10 cellular contexts compared by ENCODE assay signal in the genomic region with DNA sequence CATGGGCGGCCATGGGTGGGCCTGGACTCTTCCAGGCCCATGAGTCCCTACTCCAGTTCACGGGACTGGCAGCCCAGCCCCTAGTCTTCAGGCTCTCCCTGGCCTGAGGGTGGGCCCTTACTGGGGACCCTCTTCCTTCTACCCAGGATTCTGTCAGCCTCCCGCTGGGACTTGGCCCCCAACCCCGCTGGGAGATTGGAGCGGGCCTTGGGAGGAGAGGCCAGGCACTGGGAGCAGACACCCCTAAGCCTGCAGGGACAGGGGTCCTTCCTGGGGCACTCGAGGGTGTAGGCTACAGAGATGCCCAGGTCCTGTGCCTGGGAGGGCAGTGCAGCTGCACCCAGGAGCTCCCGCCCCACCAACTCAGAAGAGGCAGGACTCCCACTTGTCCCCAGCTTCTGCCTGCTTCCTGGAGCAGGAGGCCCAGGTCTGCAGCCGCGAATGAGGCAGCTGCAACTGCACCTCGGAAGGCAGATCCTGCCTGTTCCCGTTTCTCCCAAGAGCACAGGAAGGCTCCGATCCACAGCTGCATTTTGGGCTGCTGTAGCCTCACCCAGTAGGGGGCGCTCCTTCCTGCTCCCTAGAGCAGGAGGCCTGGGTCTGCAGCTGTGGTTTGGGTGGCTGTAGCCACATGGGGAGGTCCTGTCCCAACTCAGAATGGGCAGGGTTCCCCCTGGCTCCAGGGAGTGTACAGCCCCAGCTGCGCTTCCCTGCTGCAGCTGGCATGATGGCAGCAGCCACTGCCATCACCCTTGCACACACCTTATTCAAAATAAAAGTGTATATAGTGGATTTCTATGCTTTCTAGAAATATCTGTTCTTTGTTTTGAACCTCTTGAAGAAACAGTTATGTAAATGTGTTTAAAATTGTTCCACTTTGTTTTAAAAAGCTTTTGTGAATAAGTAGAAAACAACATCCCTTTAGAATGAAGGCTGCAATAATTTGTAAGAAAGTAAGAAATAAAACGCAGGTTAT. TPM values are rescaled to one million over a fixed set of nuclear protein-coding genes. Genes with fewer than 3 reads are reported as not detected.
DNase-seq lines count a peak whose midpoint lies in the region; ATAC-seq, FAIRE-seq and TF ChIP-seq lines count a peak whose summit lies in the region.
"Had no signal": no experiment of that assay in that cellular context is flagged by ENCODE, and none has a peak within 500 bp of the region (broad histone marks: within the 10 kb centered on the region; RNA-seq: fewer than 3 reads in every experiment).

No MANE protein-coding gene starts in this region.

- H3K4me1 ChIP-seq in OCI-LY3 (ENCODE audit: low read length) (peaks cover 18% of the 10 kb centered on the region), kidney (ENCODE audit: control insufficient read depth in 1 of 2, insufficient read depth in 1 of 2, low read depth in 1 of 2, low read length in 2 of 2) (no peaks in the 10 kb centered on the region)

- H3K4me3 ChIP-seq in OCI-LY3 (ENCODE audit: low read length) = no peak overlapping the region
- H3K4me3 ChIP-seq in kidney (ENCODE audit: low read length in 2 of 2) = no peak overlapping the region

- H3K4me2 ChIP-seq in OCI-LY3 (ENCODE audit: low read length) = no peak overlapping the region

- H3K9me3 ChIP-seq in OCI-LY3 (ENCODE audit: insufficient read depth, low read length) (no peaks in the 10 kb centered on the region), kidney (ENCODE audit: control insufficient read depth in 1 of 2, low read length in 2 of 2) (no peaks in the 10 kb centered on the region)

- TF ChIP-seq CTCF in OCI-LY3 (IDR thresholded peaks at IDR 0.05; ENCODE audit: low read depth, low read length) (peak; percentile 94), kidney (IDR thresholded peaks at IDR 0.05; ENCODE audit: borderline replicate concordance, extremely low read depth, insufficient read depth) (peak; percentile 17)

- FAIRE-seq in kidney (lab: Jason Lieb, UNC) = no peak
- FAIRE-seq: A204.1, TTC549 had no signal

- no peaks in the 10 kb centered on the region for H4K20me1 ChIP-seq in OCI-LY3 (ENCODE audit: insufficient read depth, low read length)

- H3K36me3 ChIP-seq in OCI-LY3 (replicated peaks; ENCODE audit: low read depth, low read length) (no peaks in the 10 kb centered on the region), kidney (ENCODE audit: control insufficient read depth in 1 of 2, insufficient read depth in 2 of 2, low read length in 2 of 2) (no peaks in the 10 kb centered on the region)

- peaks cover 46% of the 10 kb centered on the region for H3K27me3 ChIP-seq in OCI-LY3 (ENCODE audit: low read depth, low read length)

- H3K27ac ChIP-seq in OCI-LY3 (ENCODE audit: low read length) = no peak overlapping the region
- H3K27ac ChIP-seq in kidney (ENCODE audit: low read depth in 2 of 2, low read length in 2 of 2) = no peak overlapping the region

- H3K79me2 ChIP-seq in OCI-LY3 (ENCODE audit: low read length) = no peaks in the 10 kb centered on the region

- intact Hi-C loops in kidney (cut with DNase I) = no loop called here

- DNase-seq in DMS 273 (lab: John Stamatoyannopoulos, UW; ENCODE audit: unreplicated experiment) (peak; percentile 66), DMS 273 treated with DMSO at 0.1 percent for 48 hours (lab: John Stamatoyannopoulos, UW) (no peak), kidney (peak; percentile 62)
- peak; percentile 27 for DNase-seq in activated naive CD4-positive, alpha-beta T cell treated with anti-CD3 and anti-CD28 coated beads, Interleukin-2, amount 50 U/mL, for 16 hours
- DNase-seq in stimulated activated CD8-positive, alpha-beta memory T cell treated with anti-CD3 and anti-CD28 coated beads, Interleukin-4, amount 100 ng/mL, for 48 hours = peak; percentile 76

- ATAC-seq in HG02588 (IDR thresholded peaks at IDR 0.05; ENCODE audit: unreplicated experiment) (no peak), GM21786 (IDR thresholded peaks at IDR 0.05; ENCODE audit: unreplicated experiment) (no peak)

- no peak overlapping the region for H3K9ac ChIP-seq in OCI-LY3 (ENCODE audit: low read length)
- H3K9ac ChIP-seq in kidney (ENCODE audit: low read length in 2 of 2) = no peak overlapping the region

- H2AFZ ChIP-seq in OCI-LY3 (ENCODE audit: low read depth, low read length) = no peak overlapping the region

RNA-seq across cellular contexts. Expression of a gene that starts 46.8 kb away (rescaled TPM):
- total RNA-seq in kidney = not detected
- not detected for polyA plus RNA-seq in kidney (ENCODE audit: insufficient read depth, low read depth, low replicate concordance)
